In genomic region chr14:65425885-65426284, GRCh38 we compare ENCODE assay signal across 23 cellular contexts. TPM values are rescaled to one million over a fixed set of nuclear protein-coding genes. Genes with fewer than 3 reads are reported as not detected.
DNase-seq lines count a peak whose midpoint lies in the region; ATAC-seq, FAIRE-seq and TF ChIP-seq lines count a peak whose summit lies in the region.
"Had no signal": no experiment of that assay in that cellular context is flagged by ENCODE, and none has a peak within 500 bp of the region (broad histone marks: within the 10 kb centered on the region; RNA-seq: fewer than 3 reads in every experiment).

No MANE protein-coding gene starts in this region.

- no peaks in the 10 kb centered on the region for H3K9me1 ChIP-seq in K562 (ENCODE audit: control insufficient read depth, insufficient read depth, low read length)

- TF ChIP-seq RAD21 in K562 (CRISPR knock-in tag; conservative IDR thresholded peaks at IDR 0.05 in 1 of 2, IDR thresholded peaks at IDR 0.05 in 1 of 2) = no peak

- peak overlapping the region in 1 of 2 experiments; percentile 5; a peak in 1 of 4 replicates for H3K9ac ChIP-seq in K562 (ENCODE audit: insufficient read depth in 1 of 2, low read depth in 2 of 2, low read length in 2 of 2)
- H3K9ac ChIP-seq: BLaER1, KMS-11 had no signal

- peaks cover 8% of the 10 kb centered on the region for H3K36me3 Mint-ChIP-seq in CD4-positive, CD25-positive, alpha-beta regulatory T cell
- H3K36me3 Mint-ChIP-seq in activated CD4-positive, alpha-beta T cell treated with anti-CD3 and anti-CD28 coated beads, Interleukin-2, amount 10 ng/mL, durations not matched to agents 7 days and 5 days (ENCODE audit: low read depth) = peaks cover 40% of the 10 kb centered on the region

- H3K79me2 ChIP-seq in K562 (ENCODE audit: control insufficient read depth, insufficient read depth, low read length) = peaks cover 44% of the 10 kb centered on the region

- peak overlapping the region in 1 of 3 donors; percentile 6 for H3K27ac Mint-ChIP-seq in CD4-positive, CD25-positive, alpha-beta regulatory T cell
- H3K27ac Mint-ChIP-seq in activated CD4-positive, alpha-beta T cell treated with anti-CD3 and anti-CD28 coated beads, Interleukin-2, amount 10 ng/mL, durations not matched to agents 7 days and 5 days = no peak overlapping the region
- H3K27ac Mint-ChIP-seq: activated T-cell treated with anti-CD3 and anti-CD28 coated beads, Interleukin-2, amount 50 U/mL, for 24 hours had no signal

- no peak overlapping the region for H3K27ac ChIP-seq in CD4-positive, CD25-positive, alpha-beta regulatory T cell (ENCODE audit: insufficient read depth, low read length, poor library complexity, severe bottlenecking)
- peak overlapping the region; percentile 63; the same call in 2 of the 3 replicates for H3K27ac ChIP-seq in K562 (ENCODE audit: extremely low read depth, low read depth, low read length)
- H3K27ac ChIP-seq in substantia nigra (ENCODE audit: low read depth, low read length, poor library complexity, severe bottlenecking) = no peak overlapping the region
- H3K27ac ChIP-seq: BLaER1, KMS-11, stomach, tibial nerve had no signal

- H3K9me3 ChIP-seq in CD4-positive, CD25-positive, alpha-beta regulatory T cell (ENCODE audit: control insufficient read depth in 2 of 2, low read length in 2 of 2) = no peaks in the 10 kb centered on the region
- no peaks in the 10 kb centered on the region for H3K9me3 ChIP-seq in K562 (replicated peaks; ENCODE audit: control insufficient read depth, insufficient read depth, low read depth, low read length)
- H3K9me3 ChIP-seq: BLaER1, stomach, tibial nerve had no signal

- TF ChIP-seq POLR2A in K562 (conservative IDR thresholded peaks at IDR 0.05) = no peak

- peak overlapping the region in 2 of 4 donors; percentile 16 to 45 for H3K4me3 Mint-ChIP-seq in CD4-positive, CD25-positive, alpha-beta regulatory T cell
- H3K4me3 Mint-ChIP-seq in activated CD4-positive, alpha-beta T cell treated with anti-CD3 and anti-CD28 coated beads, Interleukin-2, amount 10 ng/mL, durations not matched to agents 7 days and 5 days = no peak overlapping the region
- H3K4me3 Mint-ChIP-seq: activated T-cell treated with anti-CD3 and anti-CD28 coated beads, Interleukin-2, amount 50 U/mL, for 24 hours had no signal

- peak; percentile 15 for FAIRE-seq in K562 (lab: Jason Lieb, UNC)
- FAIRE-seq: GM19239, H54, keratinocyte had no signal

- H3K4me1 Mint-ChIP-seq in CD4-positive, CD25-positive, alpha-beta regulatory T cell = peaks cover 30 to 45% (median 38%) of the 10 kb centered on the region in 4 donors
- peaks cover 31% of the 10 kb centered on the region for H3K4me1 Mint-ChIP-seq in activated CD4-positive, alpha-beta T cell treated with anti-CD3 and anti-CD28 coated beads, Interleukin-2, amount 10 ng/mL, durations not matched to agents 7 days and 5 days

- H3K27me3 Mint-ChIP-seq in CD4-positive, CD25-positive, alpha-beta regulatory T cell = no peaks in the 10 kb centered on the region
- no peaks in the 10 kb centered on the region for H3K27me3 Mint-ChIP-seq in activated CD4-positive, alpha-beta T cell treated with anti-CD3 and anti-CD28 coated beads, Interleukin-2, amount 10 ng/mL, durations not matched to agents 7 days and 5 days
- H3K27me3 Mint-ChIP-seq: activated T-cell treated with anti-CD3 and anti-CD28 coated beads, Interleukin-2, amount 50 U/mL, for 24 hours; naive thymus-derived CD8-positive, alpha-beta T cell had no signal

- in situ Hi-C loops in K562 (cut with MboI) = no loop called here

- no peaks in the 10 kb centered on the region for H3K36me3 ChIP-seq in CD4-positive, CD25-positive, alpha-beta regulatory T cell (ENCODE audit: control insufficient read depth, insufficient read depth, low read length)
- H3K36me3 ChIP-seq in K562 (ENCODE audit: control insufficient read depth, insufficient read depth, low read length) = no peaks in the 10 kb centered on the region
- H3K36me3 ChIP-seq: stomach, tibial nerve had no signal

- H3K9me3 Mint-ChIP-seq in CD4-positive, CD25-positive, alpha-beta regulatory T cell = peaks cover 0 to 1% (median 0%) of the 10 kb centered on the region in 7 donors
- H3K9me3 Mint-ChIP-seq in activated CD4-positive, alpha-beta T cell treated with anti-CD3 and anti-CD28 coated beads, Interleukin-2, amount 10 ng/mL, durations not matched to agents 7 days and 5 days = peaks cover 2% of the 10 kb centered on the region
- H3K9me3 Mint-ChIP-seq: activated T-cell treated with anti-CD3 and anti-CD28 coated beads, Interleukin-2, amount 50 U/mL, for 24 hours; naive thymus-derived CD8-positive, alpha-beta T cell had no signal

- no peak for TF ChIP-seq EP300 in K562 (IDR thresholded peaks at IDR 0.05; ENCODE audit: low read length)

- intact Hi-C loops in K562 (cut with micrococcal nuclease) = no loop called here

- H3K27me3 ChIP-seq in CD4-positive, CD25-positive, alpha-beta regulatory T cell (ENCODE audit: control insufficient read depth, insufficient read depth, low read length) = no peaks in the 10 kb centered on the region
- no peaks in the 10 kb centered on the region for H3K27me3 ChIP-seq in K562 (ENCODE audit: control insufficient read depth in 2 of 2, insufficient read depth in 2 of 2, low read length in 2 of 2)
- H3K27me3 ChIP-seq: BLaER1, stomach, tibial nerve had no signal

- H2AFZ ChIP-seq in K562 (ENCODE audit: low read depth, low read length) = peak overlapping the region; percentile 74

- peak overlapping the region; percentile 35 for H3K4me3 ChIP-seq in CD4-positive, CD25-positive, alpha-beta regulatory T cell (ENCODE audit: low read depth, low read length)
- H3K4me3 ChIP-seq in GM12865 (ENCODE audit: low read depth, low read length) (no peak overlapping the region), K562 (no peak overlapping the region)
- H3K4me3 ChIP-seq: BLaER1, stomach, tibial nerve had no signal

- no TSS peak for BruUV-seq in K562 (replicated peaks; lab: Mats Ljungman, UMichigan)

- CTCF ChIA-PET in K562 (lab: Yijun Ruan, JAX; ENCODE audit: low intra/inter-chr PET ratio) = no interaction called here
- CTCF ChIA-PET in activated CD4-positive, alpha-beta T cell treated with anti-CD3 and anti-CD28 coated beads, Interleukin-2, amount 10 ng/mL, durations not matched to agents 7 days and 5 days (lab: Charles Lee) = no interaction called here

- H4K20me1 ChIP-seq in K562 (replicated peaks; ENCODE audit: control insufficient read depth, insufficient read depth, low read length) = no peaks in the 10 kb centered on the region

- TF ChIP-seq CTCF in GM12865 (IDR thresholded peaks at IDR 0.05; ENCODE audit: insufficient read depth, low read depth, low read length, missing control alignments) = no peak
- TF ChIP-seq CTCF in K562 (IDR thresholded peaks at IDR 0.05 in 2 of 3, conservative IDR thresholded peaks at IDR 0.05 in 1 of 3; ENCODE audit: insufficient read depth in 2 of 3, low read depth in 1 of 3, low read length in 3 of 3) = no peak

- no peak overlapping the region for H3K4me2 ChIP-seq in K562 (ENCODE audit: insufficient read depth, low read length)
- H3K4me2 ChIP-seq: BLaER1, KMS-11 had no signal

- DNase-seq in CD4-positive, CD25-positive, alpha-beta regulatory T cell = peak in 1 of 3 donors; percentile 38
- DNase-seq in GM12865 (ENCODE audit: low read depth) (peak; percentile 82), K562 (ENCODE audit: extremely low read depth in 1 of 4, low spot score in 3 of 4) (no peak), NAMALWA (ENCODE audit: low spot score) (no peak), substantia nigra (lab: John Stamatoyannopoulos, UW) (no peak)
- DNase-seq in activated CD4-positive, alpha-beta T cell treated with anti-CD3 and anti-CD28 coated beads, Interleukin-2, amount 10 ng/mL, durations not matched to agents 7 days and 5 days = no peak
- DNase-seq: activated CD8-positive, alpha-beta memory T cell treated with anti-CD3 and anti-CD28 coated beads for 24 hours; activated naive CD4-positive, alpha-beta T cell; activated T-cell treated with anti-CD3 and anti-CD28 coated beads, Interleukin-2, amount 50 U/mL, for 24 hours; amniotic stem cell; glutamatergic neuron; naive thymus-derived CD8-positive, alpha-beta T cell; NCI-H1436 treated with DMSO at 0.1 percent for 48 hours; NCI-H2107; NCI-H748 treated with DMSO at 0.1 percent for 48 hours; stomach had no signal

- 33% methylated on average over 6 of the region's 6 CpGs for WGBS in K562 (ENCODE audit: insufficient coverage, low coverage, missing lambda C conversion rate)

- POLR2A ChIA-PET in K562 (lab: Yijun Ruan, JAX) = no interaction called here
- POLR2A ChIA-PET in activated CD4-positive, alpha-beta T cell treated with anti-CD3 and anti-CD28 coated beads, Interleukin-2, amount 10 ng/mL, durations not matched to agents 7 days and 5 days (lab: Charles Lee) = no interaction called here

- ATAC-seq in CD4-positive, CD25-positive, alpha-beta regulatory T cell (ENCODE audit: low read depth in 2 of 2) = peak in 1 of 2 donors; percentile 45
- peak; percentile 64 for ATAC-seq in HG03565 (IDR thresholded peaks at IDR 0.05; ENCODE audit: unreplicated experiment)
- no peak; the same call in 1 of the 3 replicates for ATAC-seq in K562
- ATAC-seq: naive thymus-derived CD8-positive, alpha-beta T cell had no signal

- H3K4me1 ChIP-seq in CD4-positive, CD25-positive, alpha-beta regulatory T cell (ENCODE audit: control insufficient read depth, insufficient read depth, low read length, poor library complexity, severe bottlenecking) = peaks cover 8% of the 10 kb centered on the region
- peaks cover 2 to 8% of the 10 kb centered on the region in 2 experiments; a peak in 3 of 5 replicates for H3K4me1 ChIP-seq in K562 (replicated peaks in 1 of 2; ENCODE audit: control insufficient read depth in 2 of 2, insufficient read depth in 2 of 2, low read length in 2 of 2)
- H3K4me1 ChIP-seq: BLaER1 had no signal

RNA-seq across cellular contexts. Expression of gene FUT8, which starts 13.4 kb away (rescaled TPM):
- 59.2 TPM for total RNA-seq in CD4-positive, CD25-positive, alpha-beta regulatory T cell
- 10 to 100 TPM; 15.3 to 23.4 (median 21.5) TPM for polyA plus RNA-seq in CD4-positive, CD25-positive, alpha-beta regulatory T cell
- total RNA-seq in K562 (2011; cell fraction: chromatin; rRNA removed; ENCODE audit: low replicate concordance) = 12.8 and 21.0 TPM in 2 replicates
- 9.8 and 10.1 TPM in 2 replicates for total RNA-seq in K562 (2011; cell fraction: nucleolus; rRNA removed)
- 13.3 and 16.0 TPM in 2 replicates for total RNA-seq in K562 (2011; cell fraction: nucleoplasm; rRNA removed)
- total RNA-seq in K562 (2014; rRNA removed) = 7.8 and 9.1 TPM in 2 replicates
- 10.6 and 11.9 TPM in 2 replicates for total RNA-seq in K562 (2014; rRNA removed; fragmentation: Illumina TruSeq; extraction: Trizol)
- 14.7 and 15.2 TPM in 2 replicates for total RNA-seq in K562 (2015; rRNA removed; fragmentation: Illumina TruSeq; extraction: Trizol)
- 13.3 and 14.2 TPM in 2 replicates for total RNA-seq in K562 (2021)
- polyA plus RNA-seq in K562 (2011; rRNA removed) = 7.2 and 8.0 TPM in 2 replicates
- 3.6 and 6.1 TPM in 2 replicates for polyA plus RNA-seq in K562 (2011; cell fraction: cytosol; rRNA removed)
- polyA plus RNA-seq in K562 (2011; cell fraction: nucleus; rRNA removed) = 4.1 and 4.7 TPM in 2 replicates
- 8.2 and 10.1 TPM in 2 replicates for polyA plus RNA-seq in K562 (2012)
- polyA plus RNA-seq in K562 (2014; fragmentation: Illumina TruSeq; extraction: Trizol) = 8.6 and 11.0 TPM in 2 replicates
- polyA plus RNA-seq in K562 (2014; fragmentation: Nextera tagmentation; extraction: Ambion mirVana) = 1 to 10 TPM; 4.1 to 6.0 TPM
- polyA plus RNA-seq in K562 (2014; rRNA removed) = 6.0 and 7.1 TPM in 2 replicates
- polyA minus RNA-seq in K562 (2011; rRNA and poly(A)+ RNA removed) = 13.7 and 19.0 TPM in 2 replicates
- polyA minus RNA-seq in K562 (2011; cell fraction: cytosol; rRNA and poly(A)+ RNA removed) = 3.4 and 3.8 TPM in 2 replicates
- 7.3 and 12.3 TPM in 2 replicates for polyA minus RNA-seq in K562 (2011; cell fraction: nucleus; rRNA and poly(A)+ RNA removed)
- total RNA-seq in activated CD4-positive, alpha-beta T cell treated with anti-CD3 and anti-CD28 coated beads, Interleukin-2, amount 10 ng/mL, durations not matched to agents 7 days and 5 days = 10 to 100 TPM; 70.9 to 79.2 TPM
